In genomic region chr10:62386401-62387320, GRCh38 we compare ENCODE assay signal across 1 cellular context.
TF ChIP-seq lines count a peak whose summit lies in the region.

No MANE protein-coding gene starts in this region.

TF ChIP-seq in HCT116, 20 proteins besides CTCF, POLR2A, EP300 and RAD21 (continued from another document):
- no peak for TF ChIP-seq ZBTB33 (IDR thresholded peaks at IDR 0.05; ENCODE audit: extremely low read depth, insufficient replicate concordance, low read length)
- no peak for TF ChIP-seq FOSL1 (IDR thresholded peaks at IDR 0.05; ENCODE audit: low read depth)
- no peak for TF ChIP-seq ELF1 (IDR thresholded peaks at IDR 0.05; ENCODE audit: borderline replicate concordance, low read depth)
- TF ChIP-seq SIN3A (IDR thresholded peaks at IDR 0.05; ENCODE audit: low read depth): no peak
- no peak for TF ChIP-seq EZH2 (IDR thresholded peaks at IDR 0.05)
- no peak for TF ChIP-seq ZNF274 (IDR thresholded peaks at IDR 0.05; ENCODE audit: low read depth, low read length)
- TF ChIP-seq TCF7L2 (IDR thresholded peaks at IDR 0.05; ENCODE audit: borderline replicate concordance, extremely low read depth, insufficient read depth, insufficient read length): no peak
- no peak for TF ChIP-seq EZH2phosphoT487 (IDR thresholded peaks at IDR 0.05; ENCODE audit: borderline replicate concordance)
- TF ChIP-seq EGR1 (IDR thresholded peaks at IDR 0.05; ENCODE audit: low read depth): no peak
- no peak for TF ChIP-seq POLR2AphosphoS5 (IDR thresholded peaks at IDR 0.05; ENCODE audit: low read depth, low read length)
